In genomic region chr12:124695861-124696260, GRCh38 we compare ENCODE assay signal across 12 cellular contexts.
A peak's percentile ranks its signal among the peaks of the same experiment; 100 is the strongest.
DNase-seq lines count a peak whose midpoint lies in the region; ATAC-seq and TF ChIP-seq lines count a peak whose summit lies in the region.
"Had no signal": no experiment of that assay in that cellular context is flagged by ENCODE, and none has a peak within 500 bp of the region (broad histone marks: within the 10 kb centered on the region; RNA-seq: fewer than 3 reads in every experiment).

No MANE protein-coding gene starts in this region.

- intact Hi-C loops in mammary epithelial cell (cut with micrococcal nuclease) = no loop called here

- H2AFZ ChIP-seq in mammary epithelial cell (ENCODE audit: low read depth, low read length) = no peak overlapping the region

- no peaks in the 10 kb centered on the region for H3K79me2 ChIP-seq in mammary epithelial cell (ENCODE audit: insufficient read depth, low read length)

- H3K27me3 ChIP-seq in mammary epithelial cell (ENCODE audit: insufficient read depth, low read length) = no peaks in the 10 kb centered on the region

- 71% methylated on average over 3 of the region's 5 CpGs for WGBS in mammary epithelial cell (ENCODE audit: low coverage, missing lambda C conversion rate)

- H3K9ac ChIP-seq in mammary epithelial cell (ENCODE audit: insufficient read depth, low read length) = no peak overlapping the region

- in situ Hi-C loops in mammary epithelial cell (cut with MboI; ENCODE audit: low sequenced_read_pairs in 2 of 2) = no loop called here

- H3K4me1 ChIP-seq in mammary epithelial cell (ENCODE audit: insufficient read depth, low read length) = peaks cover 13% of the 10 kb centered on the region

- H3K9me3 ChIP-seq in mammary epithelial cell (replicated peaks; ENCODE audit: insufficient read depth, low read length) = no peaks in the 10 kb centered on the region

- ATAC-seq in esophagus mucosa (no peak), GM18870 (IDR thresholded peaks at IDR 0.05; ENCODE audit: unreplicated experiment) (no peak)
- ATAC-seq: activated naive CD8-positive, alpha-beta T cell treated with anti-CD3 and anti-CD28 coated beads, Interleukin-2, amount 50 U/mL, for 24 hours had no signal

- no TSS peak for BruUV-seq in mammary epithelial cell (replicated peaks; lab: Mats Ljungman, UMichigan)

- no peak overlapping the region for H3K4me2 ChIP-seq in mammary epithelial cell (ENCODE audit: insufficient read depth, low read depth, low read length)

- no peak for TF ChIP-seq CTCF in mammary epithelial cell (conservative IDR thresholded peaks at IDR 0.05 in 1 of 2, IDR thresholded peaks at IDR 0.05 in 1 of 2; ENCODE audit: extremely low read depth in 1 of 2, insufficient read depth in 1 of 2, low read depth in 1 of 2, low read length in 2 of 2)

- H3K27ac ChIP-seq in mammary epithelial cell (ENCODE audit: insufficient read depth, low read depth, low read length) = no peak overlapping the region

- H3K36me3 ChIP-seq in mammary epithelial cell (ENCODE audit: insufficient read depth, low read length) = no peaks in the 10 kb centered on the region

- peak; percentile 90 for DNase-seq in DMS53 (lab: John Stamatoyannopoulos, UW)
- peak; percentile 79 for DNase-seq in NCI-H1694 treated with DMSO at 0.1 percent for 48 hours (lab: John Stamatoyannopoulos, UW)
- DNase-seq in mammary epithelial cell = peak; percentile 32
- DNase-seq in left kidney (ENCODE audit: low read depth, low spot score) = peak; percentile 83
- no peak for DNase-seq in NK-92 (lab: John Stamatoyannopoulos, UW; ENCODE audit: unreplicated experiment)
- no peak for DNase-seq in hypothalamus (lab: John Stamatoyannopoulos, UW)
- DNase-seq: activated naive CD8-positive, alpha-beta T cell treated with anti-CD3 and anti-CD28 coated beads, Interleukin-2, amount 50 U/mL, for 24 hours; foreskin melanocyte; NCI-H1105; stimulated activated CD8-positive, alpha-beta memory T cell treated with anti-CD3 and anti-CD28 coated beads, Interleukin-4, amount 100 ng/mL, for 48 hours had no signal

- dilution Hi-C loops in mammary epithelial cell (cut with HindIII; ENCODE audit: low sequenced_read_pairs) = no loop called here

- H4K20me1 ChIP-seq in mammary epithelial cell (ENCODE audit: insufficient read depth, low read length) = no peaks in the 10 kb centered on the region

- CTCF ChIA-PET in mammary epithelial cell (lab: Charles Lee; ENCODE audit: low non-redundant PET) = no interaction called here

- no peak overlapping the region for H3K4me3 ChIP-seq in mammary epithelial cell (replicated peaks in 1 of 3; ENCODE audit: insufficient read depth in 1 of 3, low read depth in 2 of 3, low read length in 3 of 3)

Comparison
In these comparisons a context has a peak if more than half of its experiments do, and no peak if none do; other contexts are left out.
1. DNase-seq: peak in DMS53 (single experiment), NCI-H1694 treated with DMSO at 0.1 percent for 48 hours (single experiment), mammary epithelial cell (single experiment) and left kidney (single experiment); none in NK-92 (single experiment) and hypothalamus (0 of 51).